21 cellular contexts compared by ENCODE assay signal in the genomic region with DNA sequence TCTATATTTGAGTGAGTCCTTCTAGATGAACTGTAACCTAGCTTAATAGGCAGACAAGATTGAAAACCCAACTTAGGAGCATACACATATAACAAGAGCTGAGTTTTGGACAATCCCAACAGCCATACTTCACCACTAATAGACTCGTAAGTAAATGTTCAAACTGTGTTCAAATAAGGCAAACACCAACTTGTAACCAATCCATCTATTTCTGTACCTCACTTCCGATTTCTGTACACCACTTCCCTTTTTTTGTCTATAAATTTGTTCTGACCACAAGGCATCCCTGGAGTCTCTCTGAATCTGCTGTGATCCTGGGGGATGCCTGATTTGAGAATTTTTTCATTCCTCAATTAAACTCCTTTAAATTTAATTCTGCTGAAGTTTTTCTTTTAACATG.
DNase-seq lines count a peak whose midpoint lies in the region; ATAC-seq, FAIRE-seq and TF ChIP-seq lines count a peak whose summit lies in the region.
"Had no signal": no experiment of that assay in that cellular context is flagged by ENCODE, and none has a peak within 500 bp of the region (broad histone marks: within the 10 kb centered on the region; RNA-seq: fewer than 3 reads in every experiment).

No MANE protein-coding gene starts in this region.

- DNase-seq in Karpas-422 (no peak), NAMALWA (ENCODE audit: low spot score) (peak; percentile 21), OCI-LY7 (ENCODE audit: low spot score) (peak; percentile 10), GM12878 (ENCODE audit: low read depth, low spot score) (no peak), colonic mucosa (no peak), HUDEP-2 (lab: John Stamatoyannopoulos, UW; ENCODE audit: unreplicated experiment in 76 of 76) (no peak), frontal cortex (ENCODE audit: low spot score in 2 of 2) (no peak)
- DNase-seq: ACHN, DMS 273 treated with DMSO at 0.1 percent for 48 hours, DND-41, GOT3, NCI-H1105 treated with DMSO at 0.1 percent for 48 hours, NCI-H1694 treated with DMSO at 0.1 percent for 48 hours, NCI-H510A, NCI-H748 treated with DMSO at 0.1 percent for 48 hours, Peyer's patch, T1000 had no signal

- TF ChIP-seq POLR2A in GM12878 (IDR thresholded peaks at IDR 0.05; ENCODE audit: low read depth, low read length) = no peak

- H3K4me3 ChIP-seq in Karpas-422 (ENCODE audit: low read length) (no peak overlapping the region), OCI-LY7 (ENCODE audit: low read depth, low read length, poor library complexity, severe bottlenecking) (no peak overlapping the region), GM12878 (no peak overlapping the region), colonic mucosa (no peak overlapping the region)
- H3K4me3 ChIP-seq: Peyer's patch, SK-N-MC had no signal

- H3K9me3 ChIP-seq in Karpas-422 (ENCODE audit: low read length) = peaks cover 7% of the 10 kb centered on the region
- H3K9me3 ChIP-seq in OCI-LY7 (ENCODE audit: low read length) = no peaks in the 10 kb centered on the region; the same call in 1 of the 2 replicates
- no peaks in the 10 kb centered on the region for H3K9me3 ChIP-seq in GM12878 (replicated peaks; ENCODE audit: control insufficient read depth, insufficient read depth, low read length)
- no peaks in the 10 kb centered on the region for H3K9me3 ChIP-seq in colonic mucosa

- H3K79me2 ChIP-seq in Karpas-422 (ENCODE audit: low read length) (no peaks in the 10 kb centered on the region), OCI-LY7 (ENCODE audit: insufficient read depth, low read depth, low read length) (no peaks in the 10 kb centered on the region), GM12878 (ENCODE audit: control insufficient read depth, insufficient read depth, low read length) (no peaks in the 10 kb centered on the region)

- CTCF ChIA-PET in OCI-LY7 (lab: Charles Lee; ENCODE audit: unreplicated experiment) = no interaction called here
- CTCF ChIA-PET in GM12878 (lab: Yijun Ruan, JAX) = no interaction called here

- no peaks in the 10 kb centered on the region for H3K27me3 ChIP-seq in Karpas-422 (ENCODE audit: low read length)
- H3K27me3 ChIP-seq in GM12878 (replicated peaks in 1 of 2; ENCODE audit: control insufficient read depth in 2 of 2, insufficient read depth in 2 of 2, low read length in 1 of 2) = no peaks in the 10 kb centered on the region
- H3K27me3 ChIP-seq in colonic mucosa = no peaks in the 10 kb centered on the region
- H3K27me3 ChIP-seq: Peyer's patch had no signal

- SMC1A ChIA-PET in GM12878 (lab: Charles Lee; ENCODE audit: uncharacterized antibody, unreplicated experiment) = interaction anchor here (1.4 kb wide), 1 partner anchor 10 kb away, joined by 8 read pairs; no protein-coding TSS in a partner anchor

- TF ChIP-seq CTCF in OCI-LY7 (conservative IDR thresholded peaks at IDR 0.05; ENCODE audit: low read length) (no peak), GM12878 (IDR thresholded peaks at IDR 0.05 in 2 of 3, conservative IDR thresholded peaks at IDR 0.05 in 1 of 3; ENCODE audit: control insufficient read depth in 2 of 3, extremely low read depth in 1 of 3, insufficient read depth in 1 of 3, low read depth in 3 of 3, low read length in 3 of 3) (no peak), colonic mucosa (IDR thresholded peaks at IDR 0.05) (no peak)

- 0% methylated on average over 2 of the region's 2 CpGs for WGBS in GM12878 (ENCODE audit: insufficient coverage, insufficient replicate concordance, low lambda C conversion rate, missing lambda C conversion rate)

- ATAC-seq in GM12878 (no peak), GM21381 (IDR thresholded peaks at IDR 0.05; ENCODE audit: unreplicated experiment) (no peak)
- ATAC-seq: HCT116, Right ventricle myocardium inferior had no signal

- H3K27ac ChIP-seq in Karpas-422 (ENCODE audit: low read length) (no peak overlapping the region), OCI-LY7 (ENCODE audit: low read depth, low read length, poor library complexity, severe bottlenecking) (no peak overlapping the region), GM12878 (ENCODE audit: control insufficient read depth, insufficient read depth) (no peak overlapping the region), colonic mucosa (no peak overlapping the region)
- H3K27ac ChIP-seq: Peyer's patch, SK-N-MC had no signal

- H3K4me1 ChIP-seq in Karpas-422 (ENCODE audit: low read length) (peaks cover 7% of the 10 kb centered on the region), OCI-LY7 (ENCODE audit: insufficient read depth, low read length, poor library complexity, severe bottlenecking) (peaks cover 7% of the 10 kb centered on the region), GM12878 (ENCODE audit: control insufficient read depth, insufficient read depth, low read length) (no peaks in the 10 kb centered on the region), colonic mucosa (no peaks in the 10 kb centered on the region)
- H3K4me1 ChIP-seq: Peyer's patch had no signal

- H3K9me2 ChIP-seq in Karpas-422 (replicated peaks; ENCODE audit: insufficient read depth, low read length) (no peaks in the 10 kb centered on the region), OCI-LY7 (ENCODE audit: insufficient read depth, low read length) (no peaks in the 10 kb centered on the region)

- H3K36me3 ChIP-seq in Karpas-422 (ENCODE audit: insufficient read depth, low read length) = no peaks in the 10 kb centered on the region
- H3K36me3 ChIP-seq in OCI-LY7 (ENCODE audit: insufficient read depth, low read length) = no peaks in the 10 kb centered on the region
- no peaks in the 10 kb centered on the region for H3K36me3 ChIP-seq in GM12878 (ENCODE audit: control insufficient read depth in 2 of 2, insufficient read depth in 2 of 2, low read length in 1 of 2)
- H3K36me3 ChIP-seq in colonic mucosa = no peaks in the 10 kb centered on the region
- H3K36me3 ChIP-seq: Peyer's patch had no signal

- H2AFZ ChIP-seq in Karpas-422 (ENCODE audit: low read length) = 0 out of 2 replicates have a peak overlapping the region, but pooled peaks have one; percentile 54
- H2AFZ ChIP-seq in OCI-LY7 (ENCODE audit: low read length) = no peak overlapping the region
- H2AFZ ChIP-seq in GM12878 (ENCODE audit: control insufficient read depth, low read depth, low read length) = no peak overlapping the region

- no peaks in the 10 kb centered on the region for H4K20me1 ChIP-seq in Karpas-422 (ENCODE audit: insufficient read depth, low read depth, low read length)
- no peaks in the 10 kb centered on the region for H4K20me1 ChIP-seq in OCI-LY7 (ENCODE audit: insufficient read depth, low read length)
- H4K20me1 ChIP-seq in GM12878 (ENCODE audit: control insufficient read depth, insufficient read depth) = no peaks in the 10 kb centered on the region

- intact Hi-C loops in OCI-LY7 (cut with micrococcal nuclease; ENCODE audit: unreplicated experiment) = no loop called here
- intact Hi-C loops in GM12878 (cut with micrococcal nuclease; ENCODE audit: unreplicated experiment) = no loop called here
- intact Hi-C loops in colonic mucosa (cut with DNase I) = no loop called here

- H3K9ac ChIP-seq in Karpas-422 (ENCODE audit: low read length) = no peak overlapping the region
- no peak overlapping the region for H3K9ac ChIP-seq in GM12878 (ENCODE audit: control insufficient read depth, insufficient read depth, low read length)
- H3K9ac ChIP-seq in colonic mucosa (ENCODE audit: low read depth in 2 of 2, low read length in 2 of 2) = no peak overlapping the region

- POLR2A ChIA-PET in OCI-LY7 (lab: Charles Lee) (interaction anchor here (0.7 kb wide), 1 partner anchor 740 kb away, joined by 3 read pairs; no protein-coding TSS in a partner anchor), GM12878 (lab: Charles Lee) (no interaction called here)

- FAIRE-seq in GM12878 (lab: Jason Lieb, UNC) (peak; percentile 18), frontal cortex (lab: Jason Lieb, UNC) (no peak)

- RAD21 ChIA-PET in GM12878 (lab: Charles Lee; ENCODE audit: unreplicated experiment) = no interaction called here

- no peak for TF ChIP-seq EP300 in GM12878 (IDR thresholded peaks at IDR 0.05; ENCODE audit: borderline replicate concordance in 1 of 2, control insufficient read depth in 1 of 2, low read depth in 2 of 2, low read length in 2 of 2)

- no peak for TF ChIP-seq RAD21 in GM12878 (IDR thresholded peaks at IDR 0.05; ENCODE audit: insufficient read depth, low read depth, low read length)

- H3K4me2 ChIP-seq in Karpas-422 (ENCODE audit: low read depth, low read length, poor library complexity, severe bottlenecking) (no peak overlapping the region), OCI-LY7 (ENCODE audit: low read length) (0 out of 2 replicates have a peak overlapping the region, but pooled peaks have one; percentile 13), GM12878 (ENCODE audit: control insufficient read depth, insufficient read depth) (no peak overlapping the region)

- in situ Hi-C loops in GM12878 (cut with MboI) = no loop called here

- BruUV-seq in OCI-LY7 (replicated peaks; lab: Mats Ljungman, UMichigan) = no TSS peak
- no TSS peak for BruUV-seq in GM12878 (replicated peaks; lab: Mats Ljungman, UMichigan)

TF ChIP-seq in GM12878, 131 proteins besides CTCF, POLR2A, EP300 and RAD21:
- peak; percentile 47; the same call in 1 of the 2 replicates for TF ChIP-seq SPI1 (IDR thresholded peaks at IDR 0.05; ENCODE audit: borderline replicate concordance, insufficient read depth, low read depth, low read length)
- TF ChIP-seq HDAC6 (IDR thresholded peaks at IDR 0.05; ENCODE audit: unreplicated experiment) = no peak

Comparison
In these comparisons a context has a peak if more than half of its experiments do, and no peak if none do; other contexts are left out.
1. DNase-seq: peak in NAMALWA (single experiment) and OCI-LY7 (single experiment); none in Karpas-422 (single experiment), GM12878 (single experiment), colonic mucosa (single experiment), HUDEP-2 (0 of 76) and frontal cortex (0 of 2).